ENCODE assay signal across 8 cellular contexts in the genomic region with DNA sequence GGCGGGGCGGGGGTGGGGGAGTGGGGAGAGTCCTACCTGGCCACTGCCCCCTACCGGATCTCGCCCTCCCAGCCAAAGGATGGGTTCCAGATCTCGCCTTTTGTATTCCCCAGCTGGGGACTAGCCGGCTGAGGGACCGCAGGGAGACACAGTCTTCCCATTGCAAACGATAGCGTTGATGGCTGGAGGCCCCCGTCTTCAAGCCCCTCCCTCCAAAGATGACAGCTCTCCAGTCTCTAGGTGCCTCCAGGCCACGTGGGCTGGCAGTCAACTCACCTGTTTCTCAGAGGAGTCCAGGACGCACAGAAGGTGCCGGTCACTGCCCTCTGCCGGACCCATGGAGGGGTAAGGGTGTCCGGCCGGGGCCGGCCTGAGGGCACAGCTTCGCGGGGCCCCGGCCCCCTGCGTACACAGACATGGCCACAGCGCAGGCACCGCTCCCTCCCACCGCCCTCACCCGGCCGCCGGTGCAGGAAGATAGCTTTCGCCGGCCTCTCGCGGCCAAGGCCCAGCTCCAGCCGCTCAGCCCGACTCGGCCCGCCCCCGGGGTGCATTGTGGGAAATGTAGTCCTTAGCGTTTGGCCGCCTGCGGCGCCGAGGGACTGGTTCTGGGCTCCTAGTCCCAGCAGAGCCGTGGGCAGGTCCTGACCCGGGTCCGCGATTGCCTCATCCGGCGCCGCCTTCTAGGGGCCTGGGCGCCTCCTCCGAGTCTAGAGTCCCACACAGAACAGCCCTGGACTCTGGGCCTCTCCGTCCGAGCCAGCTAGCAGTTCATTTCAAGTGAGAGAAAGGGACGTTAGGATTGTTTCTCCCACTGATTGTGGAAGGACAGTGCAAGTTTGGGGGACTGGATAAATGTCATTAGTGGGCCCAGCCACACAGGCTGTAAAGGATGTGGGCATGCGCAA. TPM values are rescaled to one million over a fixed set of nuclear protein-coding genes. Genes with fewer than 3 reads are reported as not detected.
A peak's percentile ranks its signal among the peaks of the same experiment; 100 is the strongest.
DNase-seq lines count a peak whose midpoint lies in the region; ATAC-seq and TF ChIP-seq lines count a peak whose summit lies in the region.

Gene MON1A, minus strand, starts transcription at position 479 of the 908 bp plus-strand sequence. CDS start 16,465 bp downstream, outside the sequence.

- ATAC-seq in GM18909 (IDR thresholded peaks at IDR 0.05; ENCODE audit: poor library complexity, unreplicated experiment) (peak; percentile 84), HG03159 (IDR thresholded peaks at IDR 0.05; ENCODE audit: unreplicated experiment) (peak; percentile 91)

- H3K36me3 ChIP-seq in kidney epithelial cell (ENCODE audit: control insufficient read depth, insufficient read depth, low read length) = no peaks in the 10 kb centered on the region

- peak; percentile 62 for TF ChIP-seq CTCF in kidney epithelial cell (IDR thresholded peaks at IDR 0.05; ENCODE audit: insufficient read depth, low read length, poor library complexity, severe bottlenecking)

- peak; percentile 77 to 78 for DNase-seq in AML-193 (lab: John Stamatoyannopoulos, UW)
- DNase-seq in NCI-H446 treated with DMSO at 0.1 percent for 48 hours (lab: John Stamatoyannopoulos, UW) = peak; percentile 52
- peak; percentile 77 for DNase-seq in activated CD4-positive, alpha-beta T cell treated with anti-CD3 and anti-CD28 coated beads for 1 hour
- peak; percentile 91 for DNase-seq in cerebellum (ENCODE audit: low spot score)
- DNase-seq in kidney epithelial cell (ENCODE audit: low read depth) = no peak
- peak; percentile 78 to 86 for DNase-seq in stimulated activated CD4-positive, alpha-beta T cell treated with anti-CD3 and anti-CD28 coated beads, Interleukin-15, amount 100 ng/mL, for 48 hours (ENCODE audit: low read depth in 2 of 2)

- no peaks in the 10 kb centered on the region for H3K27me3 ChIP-seq in kidney epithelial cell (ENCODE audit: control insufficient read depth, insufficient read depth, low read length)

- peak within 1 kb of the TSS; percentile 79 for H3K4me3 ChIP-seq in kidney epithelial cell (ENCODE audit: low read depth, low read length)

RNA-seq across cellular contexts. Expression of gene MON1A, which starts in this region (rescaled TPM):
- 9.6 TPM for total RNA-seq in cerebellum
- total RNA-seq in kidney epithelial cell = 18.1 and 19.1 TPM in 2 replicates
